ENCODE assay signal across 1 cellular context in genomic region chr3:132549169-132549568, GRCh38.
TF ChIP-seq lines count a peak whose summit lies in the region.

No MANE protein-coding gene starts in this region.

TF ChIP-seq in IMR-90, 13 proteins besides CTCF, POLR2A, EP300 and RAD21 (continued from another document):
- no peak for TF ChIP-seq ELK1 (IDR thresholded peaks at IDR 0.05; ENCODE audit: borderline replicate concordance, low read depth, low read length)
- TF ChIP-seq MAFK (IDR thresholded peaks at IDR 0.05; ENCODE audit: low read depth, low read length) = no peak
- TF ChIP-seq MAZ (IDR thresholded peaks at IDR 0.05; ENCODE audit: borderline replicate concordance, low read depth, low read length) = no peak
- TF ChIP-seq NFE2L2 (IDR thresholded peaks at IDR 0.05; ENCODE audit: low read depth, low read length) = no peak
- TF ChIP-seq CEBPB (IDR thresholded peaks at IDR 0.05; ENCODE audit: low read depth, low read length) = no peak
- no peak for TF ChIP-seq FOS (IDR thresholded peaks at IDR 0.05; ENCODE audit: low read depth, low read length)
- no peak for TF ChIP-seq SMC3 (IDR thresholded peaks at IDR 0.05; ENCODE audit: low read depth, low read length)
- no peak for TF ChIP-seq MXI1 (IDR thresholded peaks at IDR 0.05; ENCODE audit: borderline replicate concordance, low read depth, low read length)
- TF ChIP-seq BHLHE40 (IDR thresholded peaks at IDR 0.05; ENCODE audit: low read depth, low read length) = no peak
- TF ChIP-seq RCOR1 (IDR thresholded peaks at IDR 0.05; ENCODE audit: insufficient replicate concordance, low read length) = no peak
- TF ChIP-seq RFX5 (IDR thresholded peaks at IDR 0.05; ENCODE audit: low read depth, low read length) = no peak
- TF ChIP-seq USF2 (IDR thresholded peaks at IDR 0.05; ENCODE audit: low read depth, low read length) = no peak
